Comparison of ENCODE assay signal across 10 cellular contexts in genomic region chr14:88614218-88614907, GRCh38. TPM values are rescaled to one million over a fixed set of nuclear protein-coding genes. Genes with fewer than 3 reads are reported as not detected.
DNase-seq lines count a peak whose midpoint lies in the region; ATAC-seq and TF ChIP-seq lines count a peak whose summit lies in the region.
"Had no signal": no experiment of that assay in that cellular context is flagged by ENCODE, and none has a peak within 500 bp of the region (broad histone marks: within the 10 kb centered on the region; RNA-seq: fewer than 3 reads in every experiment).

No MANE protein-coding gene starts in this region.

- intact Hi-C loops in body of pancreas (cut with DNase I) = no loop called here
- intact Hi-C loops in natural killer cell (cut with micrococcal nuclease) = no loop called here
- intact Hi-C loops in CD4-positive, alpha-beta T cell (cut with DNase I, micrococcal nuclease) = no loop called here

- H3K9me3 Mint-ChIP-seq in natural killer cell = no peaks in the 10 kb centered on the region
- no peaks in the 10 kb centered on the region for H3K9me3 Mint-ChIP-seq in CD4-positive, alpha-beta T cell
- no peaks in the 10 kb centered on the region for H3K9me3 Mint-ChIP-seq in endothelial cell (ENCODE audit: unreplicated experiment)

- peaks cover under 1 to 13% of the 10 kb centered on the region in 2 donors for H3K36me3 ChIP-seq in body of pancreas (replicated peaks in 1 of 2; ENCODE audit: insufficient read depth in 1 of 2, low read depth in 2 of 2)

- H3K36me3 Mint-ChIP-seq in natural killer cell = peaks cover 36% of the 10 kb centered on the region
- H3K36me3 Mint-ChIP-seq in CD4-positive, alpha-beta T cell (ENCODE audit: low read depth) = peaks cover 66% of the 10 kb centered on the region
- H3K36me3 Mint-ChIP-seq in endothelial cell (ENCODE audit: low read depth, unreplicated experiment) = peaks cover 5% of the 10 kb centered on the region

- ATAC-seq in HG03354 (IDR thresholded peaks at IDR 0.05; ENCODE audit: poor library complexity, severe bottlenecking, unreplicated experiment) (peak; percentile 46), body of pancreas (no peak), omental fat pad (ENCODE audit: low FRiP score) (peak; percentile 60), natural killer cell (no peak)
- no peak for ATAC-seq in CD4-positive, alpha-beta T cell (ENCODE audit: poor library complexity)

- peak overlapping the region in 3 of 4 donors; percentile 36 to 73 (median 66) for H3K27ac ChIP-seq in body of pancreas
- no peak overlapping the region for H3K27ac ChIP-seq in CD4-positive, alpha-beta T cell (ENCODE audit: low read depth, low read length)

- peaks cover 10 to 11% of the 10 kb centered on the region in 2 donors for H3K4me1 Mint-ChIP-seq in natural killer cell
- H3K4me1 Mint-ChIP-seq in CD4-positive, alpha-beta T cell (ENCODE audit: low read depth) = peaks cover 18% of the 10 kb centered on the region
- H3K4me1 Mint-ChIP-seq in endothelial cell (ENCODE audit: unreplicated experiment) = no peaks in the 10 kb centered on the region

- TF ChIP-seq CTCF in body of pancreas (IDR thresholded peaks at IDR 0.05) (no peak), omental fat pad (IDR thresholded peaks at IDR 0.05) (no peak), natural killer cell (IDR thresholded peaks at IDR 0.05) (no peak), endothelial cell (IDR thresholded peaks at IDR 0.05; ENCODE audit: unreplicated experiment) (no peak)
- no peak for TF ChIP-seq CTCF in CD4-positive, alpha-beta T cell (IDR thresholded peaks at IDR 0.05)

- no peaks in the 10 kb centered on the region for H3K9me3 ChIP-seq in body of pancreas
- H3K9me3 ChIP-seq in CD4-positive, alpha-beta T cell (ENCODE audit: control insufficient read depth, low read length) = no peaks in the 10 kb centered on the region

- H3K27ac Mint-ChIP-seq in natural killer cell (no peak overlapping the region), endothelial cell (ENCODE audit: unreplicated experiment) (no peak overlapping the region)
- no peak overlapping the region for H3K27ac Mint-ChIP-seq in CD4-positive, alpha-beta T cell

- DNase-seq in GM04504 (ENCODE audit: low read depth) (peak; percentile 19), body of pancreas (no peak), omental fat pad (ENCODE audit: low spot score) (no peak), natural killer cell (no peak), endothelial cell (ENCODE audit: low spot score) (no peak), NOMO-1 (lab: John Stamatoyannopoulos, UW; ENCODE audit: unreplicated experiment in 2 of 2) (no peak)
- no peak for DNase-seq in CD4-positive, alpha-beta T cell
- DNase-seq: DND-41, nucleus accumbens had no signal

- peaks cover 20% of the 10 kb centered on the region for H3K4me1 ChIP-seq in body of pancreas

- WGBS in body of pancreas, 2 donors = 72 to 82% methylated on average over 3 of the region's 3 CpGs

- CTCF ChIA-PET in CD4-positive, alpha-beta T cell (lab: Charles Lee) = no interaction called here

- no peak overlapping the region for H3K4me3 ChIP-seq in body of pancreas

- no peaks in the 10 kb centered on the region for H3K27me3 ChIP-seq in body of pancreas
- H3K27me3 ChIP-seq in CD4-positive, alpha-beta T cell (ENCODE audit: control insufficient read depth, insufficient read depth, low read length) = no peaks in the 10 kb centered on the region

- TF ChIP-seq POLR2A in body of pancreas (IDR thresholded peaks at IDR 0.05) = no peak

- H3K4me3 Mint-ChIP-seq in natural killer cell (no peak overlapping the region), endothelial cell (ENCODE audit: unreplicated experiment) (no peak overlapping the region)
- no peak overlapping the region for H3K4me3 Mint-ChIP-seq in CD4-positive, alpha-beta T cell

- H3K27me3 Mint-ChIP-seq in natural killer cell (ENCODE audit: low read depth in 2 of 2) (no peaks in the 10 kb centered on the region), endothelial cell (ENCODE audit: unreplicated experiment) (no peaks in the 10 kb centered on the region)
- no peaks in the 10 kb centered on the region for H3K27me3 Mint-ChIP-seq in CD4-positive, alpha-beta T cell

- POLR2A ChIA-PET in CD4-positive, alpha-beta T cell (lab: Charles Lee) = no interaction called here

RNA-seq across cellular contexts. Expression of gene ZC3H14, which starts 51.5 kb away (rescaled TPM):
- total RNA-seq in body of pancreas (10 to 100 TPM; 38.6 to 48.5 TPM), omental fat pad (10 to 100 TPM; 66.2 to 72.8 (median 69.5) TPM), natural killer cell (10 to 100 TPM; 44.1 to 54.5 (median 53.4) TPM), endothelial cell (ENCODE audit: unreplicated experiment) (57.7 TPM)
- total RNA-seq in CD4-positive, alpha-beta T cell = 10 to 100 TPM; 36.5 to 40.2 TPM

RNA-seq across cellular contexts. Expression of gene PTPN21, which starts 59.6 kb away (rescaled TPM):
- total RNA-seq in body of pancreas = 10 to 100 TPM; 10.5 to 10.9 TPM
- total RNA-seq in omental fat pad = 10 to 100 TPM in 3 of 4 donors, 1 to 10 TPM in 1; 9.1 to 19.7 (median 14.8) TPM
- total RNA-seq in natural killer cell = under 1 TPM in 1 of 3 donors, not detected in 2; 0.15 TPM
- not detected for total RNA-seq in CD4-positive, alpha-beta T cell
- total RNA-seq in endothelial cell (ENCODE audit: unreplicated experiment) = 22.1 TPM

Comparison
In these comparisons a context has a peak if more than half of its experiments do, and no peak if none do; other contexts are left out.
1. ATAC-seq: peak in HG03354 (single experiment) and omental fat pad (single experiment); none in body of pancreas (single experiment), natural killer cell (0 of 3) and CD4-positive, alpha-beta T cell (single experiment).
2. RNA of gene PTPN21, which starts 59.6 kb away (total RNA-seq): 22.1 TPM in endothelial cell (single experiment), 9.1 to 19.7 TPM in omental fat pad and 10.5 to 10.9 TPM in body of pancreas; 0.15 TPM in natural killer cell and not detected in CD4-positive, alpha-beta T cell; every median in the first group is over 4 times any median in the second.